In the genomic region with DNA sequence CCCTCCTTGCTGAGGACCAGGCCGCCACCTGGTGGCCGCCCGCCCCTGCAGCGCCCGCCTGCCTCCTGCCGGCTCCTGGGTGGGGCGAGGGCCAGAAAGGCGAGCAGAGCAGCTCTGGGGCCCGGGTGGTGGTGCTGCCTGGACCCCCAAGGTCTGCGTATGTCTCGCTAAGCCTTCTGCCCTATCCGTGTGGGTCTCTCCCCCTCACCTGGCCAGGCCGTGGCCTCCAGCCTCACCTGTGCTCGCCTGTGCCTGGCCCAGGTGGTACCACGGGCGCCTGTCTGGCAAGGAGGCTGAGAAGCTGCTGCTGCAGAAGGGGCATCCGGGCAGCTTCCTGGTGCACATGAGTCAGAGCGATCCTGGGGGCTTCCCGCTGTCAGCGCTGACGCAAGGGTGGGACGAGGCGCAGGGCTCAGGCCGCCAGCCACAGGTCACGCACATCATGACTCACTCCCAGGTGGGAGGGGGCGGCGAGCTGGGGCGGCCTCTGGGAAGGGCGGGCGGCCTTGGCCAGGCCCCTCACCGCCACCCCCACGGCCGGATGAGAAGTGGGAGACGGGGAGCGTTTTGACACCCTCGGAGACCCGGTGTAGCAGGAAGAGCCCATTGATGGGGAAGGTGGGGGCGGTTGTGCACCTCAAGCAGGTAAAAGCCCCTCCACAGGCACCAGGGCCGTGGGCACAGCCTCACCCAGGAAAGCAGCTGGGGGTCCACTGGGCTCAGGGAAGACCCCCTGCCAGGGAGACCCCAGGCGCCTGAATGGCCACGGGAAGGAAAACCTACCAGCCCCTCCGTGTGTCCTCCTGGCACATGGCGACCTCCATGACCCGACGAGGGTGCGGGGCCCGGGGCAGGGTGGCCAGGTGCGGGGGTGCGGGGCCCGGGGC, we compare ENCODE assay signal across 1 cellular context.
TF ChIP-seq lines count a peak whose summit lies in the region.

No MANE protein-coding gene starts in this region.

TF ChIP-seq in K562, 482 proteins besides CTCF, POLR2A, EP300 and RAD21 (continued from another document):
- no peak; the same call in 1 of the 2 replicates for TF ChIP-seq THAP12 (CRISPR knock-in tag; IDR thresholded peaks at IDR 0.05)
- TF ChIP-seq, protein P1, sequence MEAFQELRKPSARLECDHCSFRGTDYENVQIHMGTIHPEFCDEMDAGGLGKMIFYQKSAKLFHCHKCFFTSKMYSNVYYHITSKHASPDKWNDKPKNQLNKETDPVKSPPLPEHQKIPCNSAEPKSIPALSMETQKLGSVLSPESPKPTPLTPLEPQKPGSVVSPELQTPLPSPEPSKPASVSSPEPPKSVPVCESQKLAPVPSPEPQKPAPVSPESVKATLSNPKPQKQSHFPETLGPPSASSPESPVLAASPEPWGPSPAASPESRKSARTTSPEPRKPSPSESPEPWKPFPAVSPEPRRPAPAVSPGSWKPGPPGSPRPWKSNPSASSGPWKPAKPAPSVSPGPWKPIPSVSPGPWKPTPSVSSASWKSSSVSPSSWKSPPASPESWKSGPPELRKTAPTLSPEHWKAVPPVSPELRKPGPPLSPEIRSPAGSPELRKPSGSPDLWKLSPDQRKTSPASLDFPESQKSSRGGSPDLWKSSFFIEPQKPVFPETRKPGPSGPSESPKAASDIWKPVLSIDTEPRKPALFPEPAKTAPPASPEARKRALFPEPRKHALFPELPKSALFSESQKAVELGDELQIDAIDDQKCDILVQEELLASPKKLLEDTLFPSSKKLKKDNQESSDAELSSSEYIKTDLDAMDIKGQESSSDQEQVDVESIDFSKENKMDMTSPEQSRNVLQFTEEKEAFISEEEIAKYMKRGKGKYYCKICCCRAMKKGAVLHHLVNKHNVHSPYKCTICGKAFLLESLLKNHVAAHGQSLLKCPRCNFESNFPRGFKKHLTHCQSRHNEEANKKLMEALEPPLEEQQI (IDR thresholded peaks at IDR 0.05): no peak
- peak; percentile 90 for TF ChIP-seq RB1 (IDR thresholded peaks at IDR 0.05; ENCODE audit: low read depth)
- TF ChIP-seq FOXJ3 (CRISPR knock-in tag; IDR thresholded peaks at IDR 0.05): no peak
- TF ChIP-seq ZNF134 (CRISPR knock-in tag; conservative IDR thresholded peaks at IDR 0.05): no peak
- TF ChIP-seq NR2C1 (IDR thresholded peaks at IDR 0.05): no peak
- no peak for TF ChIP-seq NR2C1 (tag; IDR thresholded peaks at IDR 0.05)
- TF ChIP-seq RBM14 (IDR thresholded peaks at IDR 0.05; ENCODE audit: borderline replicate concordance, insufficient read depth, low read depth, low read length): no peak
- TF ChIP-seq SUPT5H (IDR thresholded peaks at IDR 0.05): no peak
- TF ChIP-seq ZNF354B (CRISPR knock-in tag; IDR thresholded peaks at IDR 0.05): no peak
- TF ChIP-seq ZNF197 (CRISPR knock-in tag; IDR thresholded peaks at IDR 0.05; ENCODE audit: low read depth): no peak
- peak; percentile 82; the same call in 1 of the 2 replicates for TF ChIP-seq TOE1 (IDR thresholded peaks at IDR 0.05; ENCODE audit: borderline replicate concordance)
- no peak for TF ChIP-seq TOE1 (CRISPR knock-in tag; IDR thresholded peaks at IDR 0.05; ENCODE audit: borderline replicate concordance, low read depth)
- no peak for TF ChIP-seq FOXK1 (CRISPR knock-in tag; IDR thresholded peaks at IDR 0.05; ENCODE audit: borderline replicate concordance)
- peak; percentile 99 for TF ChIP-seq JUN (IDR thresholded peaks at IDR 0.05; ENCODE audit: borderline replicate concordance, low read depth, low read length)
- peak; percentile 92; the same call in 1 of the 2 replicates for TF ChIP-seq JUN (CRISPR knock-in tag; IDR thresholded peaks at IDR 0.05; ENCODE audit: borderline replicate concordance)
- peak; percentile 37; the same call in 1 of the 2 replicates for TF ChIP-seq POLR2AphosphoS5 (IDR thresholded peaks at IDR 0.05; ENCODE audit: control insufficient read depth, insufficient read depth, low read depth, low read length)
- TF ChIP-seq, protein P2, sequence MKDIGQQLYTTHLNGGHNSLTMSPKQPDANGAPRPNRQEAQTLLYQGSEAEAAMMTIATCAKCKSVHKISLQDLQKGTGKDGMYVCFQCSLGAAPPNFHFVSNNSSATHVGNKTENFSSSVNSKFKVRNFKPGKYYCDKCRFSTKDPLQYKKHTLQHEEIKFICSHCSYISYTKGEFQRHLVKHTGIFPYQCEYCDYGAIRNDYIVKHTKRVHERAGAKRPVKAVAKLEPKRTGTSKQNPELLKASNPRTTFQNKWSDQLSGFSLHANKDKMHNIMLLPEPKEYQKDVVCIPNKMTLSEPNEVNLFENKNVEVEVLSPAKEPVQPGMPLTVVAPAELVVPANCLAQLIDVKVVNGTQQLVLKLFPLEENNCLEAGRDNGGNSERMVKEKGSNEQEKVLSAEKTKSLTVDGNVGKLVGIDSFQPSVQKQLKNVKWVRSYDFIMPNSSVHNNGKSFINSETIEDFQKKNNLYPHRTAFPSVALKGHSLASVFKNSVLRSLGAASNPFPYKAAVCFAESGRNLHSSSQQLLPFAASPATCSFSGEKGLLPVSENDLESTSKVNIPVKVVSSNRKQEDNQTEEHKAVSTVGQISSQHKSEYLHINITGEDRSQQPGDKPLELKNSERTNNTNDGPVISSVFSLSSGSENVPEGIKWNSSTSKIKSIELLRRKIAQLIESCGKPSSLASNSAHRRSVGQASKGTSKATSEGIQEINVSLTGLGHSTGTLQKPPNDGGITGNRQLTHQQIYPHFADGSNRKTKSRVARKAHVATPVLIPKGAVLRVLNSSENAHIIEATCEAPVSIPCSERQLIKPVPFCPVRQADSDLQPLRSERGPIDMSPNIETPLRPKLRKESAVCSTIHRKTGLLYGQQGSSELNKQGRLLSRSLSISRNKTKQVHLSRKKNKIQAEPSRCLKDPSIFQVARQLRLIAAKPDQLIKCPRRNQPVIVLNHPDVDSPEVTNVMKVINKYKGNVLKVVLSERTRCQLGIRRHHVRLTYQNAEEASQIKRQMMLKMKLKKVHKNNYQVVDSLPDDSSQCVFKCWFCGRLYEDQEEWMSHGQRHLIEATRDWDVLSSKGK (CRISPR knock-in tag; IDR thresholded peaks at IDR 0.05): no peak
- peak; percentile 79 for TF ChIP-seq FIP1L1 (IDR thresholded peaks at IDR 0.05; ENCODE audit: low read depth, low read length, poor library complexity, severe bottlenecking)
- TF ChIP-seq BCL6 (CRISPR knock-in tag; IDR thresholded peaks at IDR 0.05): no peak
- TF ChIP-seq CBFA2T3 (IDR thresholded peaks at IDR 0.05): peak; percentile 55
- no peak for TF ChIP-seq MEF2D (tag; conservative IDR thresholded peaks at IDR 0.05; ENCODE audit: low read depth)
- TF ChIP-seq KLF6 (CRISPR knock-in tag; IDR thresholded peaks at IDR 0.05; ENCODE audit: borderline replicate concordance): no peak
- TF ChIP-seq ZNF175 (CRISPR knock-in tag; IDR thresholded peaks at IDR 0.05; ENCODE audit: low read depth): no peak
- peak in 1 of 2 experiments; percentile 57 for TF ChIP-seq E2F6 (IDR thresholded peaks at IDR 0.05; ENCODE audit: borderline replicate concordance in 1 of 2, extremely low read depth in 1 of 2, insufficient read depth in 1 of 2, insufficient read length in 1 of 2, low read depth in 1 of 2, low read length in 1 of 2, poor library complexity in 1 of 2, severe bottlenecking in 1 of 2)
